In genomic region chr10:44294726-44295412, GRCh38 we compare ENCODE assay signal across 18 cellular contexts.
DNase-seq lines count a peak whose midpoint lies in the region; ATAC-seq, FAIRE-seq and TF ChIP-seq lines count a peak whose summit lies in the region.
"Had no signal": no experiment of that assay in that cellular context is flagged by ENCODE, and none has a peak within 500 bp of the region (broad histone marks: within the 10 kb centered on the region; RNA-seq: fewer than 3 reads in every experiment).

No MANE protein-coding gene starts in this region.

- intact Hi-C loops in lower lobe of right lung (cut with DNase I), result no loop called here

- no peaks in the 10 kb centered on the region for H3K9me3 ChIP-seq in lower lobe of right lung
- peaks cover 0 to 2% of the 10 kb centered on the region in 2 donors for H3K9me3 ChIP-seq in stomach smooth muscle (ENCODE audit: control insufficient read depth in 2 of 2, low read length in 2 of 2)

- FAIRE-seq in HTR-8/SVneo (lab: Jason Lieb, UNC) (peak; percentile 98), bronchial epithelial cell (lab: Jason Lieb, UNC) (peak; percentile 94), frontal cortex (lab: Jason Lieb, UNC) (no peak)
- FAIRE-seq: colon, GM18507 had no signal

- H3K4me1 ChIP-seq in lower lobe of right lung (peaks cover 21% of the 10 kb centered on the region), stomach smooth muscle (ENCODE audit: control insufficient read depth, insufficient read depth, low read length) (peaks cover 9% of the 10 kb centered on the region)

- TF ChIP-seq CTCF in bronchial epithelial cell (IDR thresholded peaks at IDR 0.05; ENCODE audit: insufficient read depth, low read length, severe bottlenecking) (no peak), lower lobe of right lung (IDR thresholded peaks at IDR 0.05) (no peak)

- H3K27ac ChIP-seq in lower lobe of right lung, result peak overlapping the region; percentile 87
- H3K27ac ChIP-seq in stomach smooth muscle (ENCODE audit: low read length), result peak overlapping the region; percentile 74

- DNase-seq in HTR-8/SVneo (ENCODE audit: insufficient read length, low spot score) (no peak), bronchial epithelial cell (ENCODE audit: low read depth) (no peak), lower lobe of right lung (no peak), frontal cortex (ENCODE audit: low spot score in 2 of 2) (no peak)
- no peak for DNase-seq in effector CD4-positive, alpha-beta T cell
- DNase-seq: activated CD4-positive, alpha-beta T cell treated with anti-CD3 and anti-CD28 coated beads for 48 hours; activated naive CD4-positive, alpha-beta T cell; CD8-positive, alpha-beta memory T cell; erythroblast; H7; PC-3; stimulated activated CD4-positive, alpha-beta T cell treated with anti-CD3 and anti-CD28 coated beads, Interleukin-4, amount 100 ng/mL, for 1 hour; T1000 had no signal

- ATAC-seq in lower lobe of right lung (no peak), HG03432 (IDR thresholded peaks at IDR 0.05; ENCODE audit: unreplicated experiment) (no peak), GM21423 (IDR thresholded peaks at IDR 0.05; ENCODE audit: unreplicated experiment) (no peak)
- ATAC-seq: PC-3 had no signal

- H3K36me3 ChIP-seq in bronchial epithelial cell (ENCODE audit: control insufficient read depth, insufficient read depth, low read length) (no peaks in the 10 kb centered on the region), lower lobe of right lung (no peaks in the 10 kb centered on the region), stomach smooth muscle (ENCODE audit: control insufficient read depth in 2 of 2, insufficient read depth in 2 of 2, low read length in 2 of 2) (no peaks in the 10 kb centered on the region)

- no peak overlapping the region for H3K4me3 ChIP-seq in bronchial epithelial cell (ENCODE audit: low read depth, low read length)
- no peak overlapping the region for H3K4me3 ChIP-seq in lower lobe of right lung
- no peak overlapping the region for H3K4me3 ChIP-seq in stomach smooth muscle (ENCODE audit: low read length in 2 of 2)

- H3K9ac ChIP-seq in stomach smooth muscle (ENCODE audit: low read length in 2 of 2), result no peak overlapping the region

- no peaks in the 10 kb centered on the region for H3K27me3 ChIP-seq in bronchial epithelial cell (ENCODE audit: control insufficient read depth, insufficient read depth, low read length)
- H3K27me3 ChIP-seq in lower lobe of right lung (ENCODE audit: low read depth), result no peaks in the 10 kb centered on the region
- peaks cover 0 to 3% of the 10 kb centered on the region in 2 donors for H3K27me3 ChIP-seq in stomach smooth muscle (ENCODE audit: control insufficient read depth in 1 of 2, insufficient read depth in 2 of 2, low read length in 2 of 2)
